ENCODE assay signal across 20 cellular contexts in the genomic region with DNA sequence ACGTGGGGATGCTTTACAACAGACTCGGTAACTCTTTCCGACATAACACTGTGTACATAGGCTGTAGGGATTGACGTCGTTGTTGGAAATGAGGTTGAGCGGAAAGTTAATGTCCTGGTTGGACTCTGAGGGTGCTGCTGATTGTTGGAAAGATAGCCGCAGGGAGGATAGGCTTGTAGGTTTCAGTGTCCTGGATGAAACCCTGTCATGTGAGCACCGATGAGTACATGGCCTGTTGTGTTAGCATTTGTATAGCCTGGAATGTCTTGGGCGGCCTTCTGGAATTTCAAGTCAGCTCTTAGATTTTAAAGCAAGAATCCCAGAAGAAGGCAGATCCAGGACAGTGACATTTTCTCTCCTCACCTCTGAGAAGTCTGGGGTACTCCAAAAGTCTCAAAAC.
DNase-seq lines count a peak whose midpoint lies in the region; ATAC-seq and TF ChIP-seq lines count a peak whose summit lies in the region.
"Had no signal": no experiment of that assay in that cellular context is flagged by ENCODE, and none has a peak within 500 bp of the region (broad histone marks: within the 10 kb centered on the region; RNA-seq: fewer than 3 reads in every experiment).

No MANE protein-coding gene starts in this region.

- DNase-seq in activated naive CD8-positive, alpha-beta T cell treated with anti-CD3 and anti-CD28 coated beads for 36 hours: no peak
- peak; percentile 82 for DNase-seq in endodermal cell
- no peak for DNase-seq in mesothelial cell of epicardium (ENCODE audit: low spot score in 2 of 2, unreplicated experiment in 2 of 2)
- DNase-seq in DMS 273 treated with DMSO at 0.1 percent for 48 hours (lab: John Stamatoyannopoulos, UW): no peak
- no peak for DNase-seq in left colon
- DNase-seq in H4 (ENCODE audit: low spot score): no peak
- no peak for DNase-seq in MM.1S
- DNase-seq: activated naive CD4-positive, alpha-beta T cell treated with anti-CD3 and anti-CD28 coated beads for 36 hours; Calu3; central memory CD4-positive, alpha-beta T cell; KG1; left ventricle myocardium superior; NCI-H1436; NCI-H446 treated with DMSO at 0.1 percent for 48 hours; nephron progenitor cell; stimulated activated CD4-positive, alpha-beta T cell treated with anti-CD3 and anti-CD28 coated beads, Interleukin-4, amount 100 ng/mL, for 4 hours; transverse colon had no signal

- no peak overlapping the region for H3K27ac ChIP-seq in endodermal cell (ENCODE audit: low read depth, low read length)
- H3K27ac ChIP-seq in MM.1S (ENCODE audit: low read length): no peak overlapping the region
- H3K27ac ChIP-seq: A549, transverse colon had no signal

- H3K9me2 ChIP-seq in MM.1S (replicated peaks; ENCODE audit: insufficient read depth, low read length): no peaks in the 10 kb centered on the region

- H3K36me3 ChIP-seq in endodermal cell (ENCODE audit: control insufficient read depth, insufficient read depth, low read length) (no peaks in the 10 kb centered on the region), MM.1S (replicated peaks; ENCODE audit: insufficient read depth, low read length) (no peaks in the 10 kb centered on the region)

- H3K27me3 ChIP-seq in endodermal cell (ENCODE audit: control insufficient read depth, insufficient read depth, low read length, poor library complexity, severe bottlenecking) (no peaks in the 10 kb centered on the region), MM.1S (replicated peaks; ENCODE audit: insufficient read depth, low read length) (no peaks in the 10 kb centered on the region)
- H3K27me3 ChIP-seq: transverse colon had no signal

- no peak overlapping the region for H2AFZ ChIP-seq in MM.1S (ENCODE audit: low read length)

- no peaks in the 10 kb centered on the region for H3K4me1 ChIP-seq in endodermal cell (ENCODE audit: control insufficient read depth, insufficient read depth, low read length)
- peaks cover 4% of the 10 kb centered on the region for H3K4me1 ChIP-seq in MM.1S (ENCODE audit: low read length)

- H3K4me1 Mint-ChIP-seq in activated naive CD8-positive, alpha-beta T cell (ENCODE audit: low read depth): peaks cover 11% of the 10 kb centered on the region
- peaks cover 11% of the 10 kb centered on the region for H3K4me1 Mint-ChIP-seq in activated naive CD8-positive, alpha-beta T cell treated with anti-CD3 and anti-CD28 coated beads for 36 hours
- H3K4me1 Mint-ChIP-seq in endodermal cell (peaks cover 14% of the 10 kb centered on the region), mesothelial cell of epicardium (peaks cover 10% of the 10 kb centered on the region)

- H3K27ac Mint-ChIP-seq in activated naive CD8-positive, alpha-beta T cell: peak overlapping the region; percentile 66
- H3K27ac Mint-ChIP-seq in activated naive CD8-positive, alpha-beta T cell treated with anti-CD3 and anti-CD28 coated beads for 36 hours: no peak overlapping the region
- H3K27ac Mint-ChIP-seq in endodermal cell (peak overlapping the region; percentile 90), mesothelial cell of epicardium (peak overlapping the region; percentile 54)
- H3K27ac Mint-ChIP-seq: activated naive CD4-positive, alpha-beta T cell treated with anti-CD3 and anti-CD28 coated beads for 36 hours had no signal

- H3K9me3 ChIP-seq in endodermal cell (ENCODE audit: control insufficient read depth, low read length) (peaks cover 7% of the 10 kb centered on the region), MM.1S (replicated peaks; ENCODE audit: insufficient read depth, low read length) (no peaks in the 10 kb centered on the region)
- H3K9me3 ChIP-seq: A549, transverse colon had no signal

- no peak overlapping the region for H3K4me2 ChIP-seq in MM.1S (ENCODE audit: low read depth, low read length)
- H3K4me2 ChIP-seq: A549 had no signal

- peaks cover 3% of the 10 kb centered on the region for H3K36me3 Mint-ChIP-seq in activated naive CD8-positive, alpha-beta T cell
- no peaks in the 10 kb centered on the region for H3K36me3 Mint-ChIP-seq in activated naive CD8-positive, alpha-beta T cell treated with anti-CD3 and anti-CD28 coated beads for 36 hours
- H3K36me3 Mint-ChIP-seq in endodermal cell (ENCODE audit: low read depth) (peaks cover 18% of the 10 kb centered on the region), mesothelial cell of epicardium (peaks cover 12% of the 10 kb centered on the region)

- no peaks in the 10 kb centered on the region for H3F3A ChIP-seq in MM.1S (ENCODE audit: insufficient read depth, low read length)

- H4K20me1 ChIP-seq in MM.1S (ENCODE audit: insufficient read depth, low read length): no peaks in the 10 kb centered on the region

- no peaks in the 10 kb centered on the region for H3K9me3 Mint-ChIP-seq in activated naive CD8-positive, alpha-beta T cell (ENCODE audit: low read depth)
- H3K9me3 Mint-ChIP-seq in activated naive CD8-positive, alpha-beta T cell treated with anti-CD3 and anti-CD28 coated beads for 36 hours: no peaks in the 10 kb centered on the region
- H3K9me3 Mint-ChIP-seq in endodermal cell (peaks cover 12% of the 10 kb centered on the region), mesothelial cell of epicardium (peaks cover 7% of the 10 kb centered on the region)
- H3K9me3 Mint-ChIP-seq: activated naive CD4-positive, alpha-beta T cell treated with anti-CD3 and anti-CD28 coated beads for 36 hours had no signal

- H3K79me2 ChIP-seq in MM.1S (ENCODE audit: low read length): no peaks in the 10 kb centered on the region

- no peak for ATAC-seq in left colon
- ATAC-seq: A549, left ventricle myocardium superior, sciatic nerve had no signal

- no peak overlapping the region for H3K9ac ChIP-seq in endodermal cell (ENCODE audit: extremely low read depth, low read length, poor library complexity, severe bottlenecking)
- H3K9ac ChIP-seq in MM.1S (ENCODE audit: low read length): no peak overlapping the region

- TF ChIP-seq CTCF in endodermal cell (conservative IDR thresholded peaks at IDR 0.05) (no peak), mesothelial cell of epicardium (IDR thresholded peaks at IDR 0.05; ENCODE audit: unreplicated experiment) (no peak), MM.1S (IDR thresholded peaks at IDR 0.05; ENCODE audit: low read length) (no peak)

- H3K4me3 Mint-ChIP-seq in activated naive CD8-positive, alpha-beta T cell: no peak overlapping the region
- no peak overlapping the region for H3K4me3 Mint-ChIP-seq in activated naive CD8-positive, alpha-beta T cell treated with anti-CD3 and anti-CD28 coated beads for 36 hours
- H3K4me3 Mint-ChIP-seq in endodermal cell (no peak overlapping the region), mesothelial cell of epicardium (no peak overlapping the region)
- H3K4me3 Mint-ChIP-seq: activated naive CD4-positive, alpha-beta T cell treated with anti-CD3 and anti-CD28 coated beads for 36 hours; nephron progenitor cell had no signal

- H3K27me3 Mint-ChIP-seq in activated naive CD8-positive, alpha-beta T cell: no peaks in the 10 kb centered on the region
- H3K27me3 Mint-ChIP-seq in activated naive CD8-positive, alpha-beta T cell treated with anti-CD3 and anti-CD28 coated beads for 36 hours: no peaks in the 10 kb centered on the region
- H3K27me3 Mint-ChIP-seq in endodermal cell (ENCODE audit: insufficient read depth) (no peaks in the 10 kb centered on the region), mesothelial cell of epicardium (ENCODE audit: low read depth) (no peaks in the 10 kb centered on the region)

- H3K4me3 ChIP-seq in endodermal cell (ENCODE audit: low read length) (no peak overlapping the region), MM.1S (ENCODE audit: low read length) (no peak overlapping the region)
- H3K4me3 ChIP-seq: A549, transverse colon had no signal

- intact Hi-C loops in left colon (cut with DNase I, micrococcal nuclease): no loop called here

- WGBS in endodermal cell (ENCODE audit: insufficient coverage in 1 of 2, insufficient read length in 1 of 2), 2 experiments: 55 to 62% methylated on average over 9 of the region's 9 CpGs
